ENCODE assay signal across 8 cellular contexts in genomic region chr12:57887631-57888406, GRCh38.
DNase-seq lines count a peak whose midpoint lies in the region; ATAC-seq and TF ChIP-seq lines count a peak whose summit lies in the region.

No MANE protein-coding gene starts in this region.

- no peak for TF ChIP-seq CTCF in KMS-11 (conservative IDR thresholded peaks at IDR 0.05; ENCODE audit: low read depth, low read length)
- no peak for TF ChIP-seq CTCF in coronary artery (IDR thresholded peaks at IDR 0.05)
- TF ChIP-seq CTCF in nephron (IDR thresholded peaks at IDR 0.05; ENCODE audit: unreplicated experiment in 3 of 3), result no peak

- peak; percentile 63 for DNase-seq in AG20443 (ENCODE audit: low spot score)
- DNase-seq in coronary artery (ENCODE audit: low spot score), result peak; percentile 90
- DNase-seq in iPS-NIHi7 (ENCODE audit: extremely low spot score), result no peak

- no peak overlapping the region for H3K9ac ChIP-seq in KMS-11

- H3K36me3 ChIP-seq in KMS-11 (ENCODE audit: insufficient read depth), result no peaks in the 10 kb centered on the region

- peak overlapping the region; percentile 87 to 100 (median 97) for H3K27ac Mint-ChIP-seq in nephron

- peaks cover 10% of the 10 kb centered on the region for H3K9me3 Mint-ChIP-seq in nephron

- peaks cover 63% of the 10 kb centered on the region for H3K4me1 Mint-ChIP-seq in nephron

- peak overlapping the region; percentile 11; the same call in 1 of the 2 replicates for H3K4me2 ChIP-seq in KMS-11

- no peaks in the 10 kb centered on the region for H3K27me3 ChIP-seq in KMS-11 (ENCODE audit: insufficient read depth, low read depth)

- ATAC-seq in HG03460 (IDR thresholded peaks at IDR 0.05; ENCODE audit: unreplicated experiment), result no peak
- no peak for ATAC-seq in GM21515 (IDR thresholded peaks at IDR 0.05; ENCODE audit: unreplicated experiment)
- ATAC-seq in HG03039 (IDR thresholded peaks at IDR 0.05; ENCODE audit: unreplicated experiment), result no peak

- H3K4me3 Mint-ChIP-seq in nephron, result peak overlapping the region in 2 of 3 experiments; percentile 20 to 42

- H4K20me1 ChIP-seq in KMS-11 (ENCODE audit: insufficient read depth), result no peaks in the 10 kb centered on the region

- peaks cover 20% of the 10 kb centered on the region for H3K4me1 ChIP-seq in KMS-11 (ENCODE audit: low read depth, poor library complexity, severe bottlenecking)

- no peak overlapping the region for H2AFZ ChIP-seq in KMS-11 (ENCODE audit: low read depth)

- no peak overlapping the region for H3K27ac ChIP-seq in KMS-11
- H3K27ac ChIP-seq in coronary artery, result peak overlapping the region; percentile 94 to 96

- H3K4me3 ChIP-seq in KMS-11 (IDR thresholded peaks at IDR 0.05; ENCODE audit: insufficient read depth, low read depth, low read length), result no peak overlapping the region
- H3K4me3 ChIP-seq in coronary artery, result peak overlapping the region; percentile 63

- peaks cover 11% of the 10 kb centered on the region for H3K36me3 Mint-ChIP-seq in nephron (ENCODE audit: low read depth)

- H3K27me3 Mint-ChIP-seq in nephron (ENCODE audit: low read depth), result no peaks in the 10 kb centered on the region

- H3K79me2 ChIP-seq in KMS-11 (ENCODE audit: insufficient read depth, low read depth), result no peaks in the 10 kb centered on the region
